In the genomic region with DNA sequence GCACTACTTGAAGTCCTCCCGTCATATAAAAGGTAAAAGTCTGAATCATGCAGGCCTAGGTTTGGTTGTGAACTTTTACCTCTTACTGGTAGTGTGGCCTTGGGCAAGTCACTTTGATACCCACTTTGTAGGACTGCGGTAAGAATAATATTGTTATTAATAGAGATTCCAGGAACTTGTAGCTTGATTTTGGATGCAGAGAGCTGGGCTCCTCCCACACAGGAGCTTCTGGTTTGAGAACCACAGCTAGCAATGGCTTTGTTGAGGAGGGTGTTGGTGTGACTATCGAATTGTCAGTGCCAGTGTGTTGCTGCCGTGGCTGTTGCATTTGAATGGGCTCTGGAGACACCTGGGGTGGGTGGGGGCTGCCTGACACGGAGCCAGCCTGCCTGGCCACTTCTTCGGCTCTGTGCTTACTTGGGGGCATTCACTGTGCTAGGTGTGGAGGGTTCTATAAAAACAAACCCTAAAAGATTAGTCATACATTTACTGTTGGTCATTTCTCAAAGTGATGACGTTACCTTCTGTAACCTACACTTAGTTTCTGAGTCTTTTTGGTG, we compare ENCODE assay signal across 4 cellular contexts.
TF ChIP-seq lines count a peak whose summit lies in the region.

No MANE protein-coding gene starts in this region.

TF ChIP-seq in SK-N-SH, 30 proteins besides CTCF, POLR2A, EP300 and RAD21:
- TF ChIP-seq, protein P1, sequence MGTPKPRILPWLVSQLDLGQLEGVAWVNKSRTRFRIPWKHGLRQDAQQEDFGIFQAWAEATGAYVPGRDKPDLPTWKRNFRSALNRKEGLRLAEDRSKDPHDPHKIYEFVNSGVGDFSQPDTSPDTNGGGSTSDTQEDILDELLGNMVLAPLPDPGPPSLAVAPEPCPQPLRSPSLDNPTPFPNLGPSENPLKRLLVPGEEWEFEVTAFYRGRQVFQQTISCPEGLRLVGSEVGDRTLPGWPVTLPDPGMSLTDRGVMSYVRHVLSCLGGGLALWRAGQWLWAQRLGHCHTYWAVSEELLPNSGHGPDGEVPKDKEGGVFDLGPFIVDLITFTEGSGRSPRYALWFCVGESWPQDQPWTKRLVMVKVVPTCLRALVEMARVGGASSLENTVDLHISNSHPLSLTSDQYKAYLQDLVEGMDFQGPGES (IDR thresholded peaks at IDR 0.05; ENCODE audit: low read depth, low read length): no peak
- TF ChIP-seq FOXM1 (IDR thresholded peaks at IDR 0.05; ENCODE audit: low read depth) (no peak), NFIC (IDR thresholded peaks at IDR 0.05; ENCODE audit: borderline replicate concordance) (no peak), TCF12 (IDR thresholded peaks at IDR 0.05) (no peak), POLR2AphosphoS5 (IDR thresholded peaks at IDR 0.05; ENCODE audit: low read depth, low read length) (no peak), GABPA (IDR thresholded peaks at IDR 0.05; ENCODE audit: low read depth) (no peak), JUND (IDR thresholded peaks at IDR 0.05) (no peak)

TF ChIP-seq in SK-N-SH treated with all-trans-retinoic acid at 6 μM for 48 hours, 23 proteins besides CTCF, POLR2A, EP300 and RAD21:
- TF ChIP-seq, protein P2, sequence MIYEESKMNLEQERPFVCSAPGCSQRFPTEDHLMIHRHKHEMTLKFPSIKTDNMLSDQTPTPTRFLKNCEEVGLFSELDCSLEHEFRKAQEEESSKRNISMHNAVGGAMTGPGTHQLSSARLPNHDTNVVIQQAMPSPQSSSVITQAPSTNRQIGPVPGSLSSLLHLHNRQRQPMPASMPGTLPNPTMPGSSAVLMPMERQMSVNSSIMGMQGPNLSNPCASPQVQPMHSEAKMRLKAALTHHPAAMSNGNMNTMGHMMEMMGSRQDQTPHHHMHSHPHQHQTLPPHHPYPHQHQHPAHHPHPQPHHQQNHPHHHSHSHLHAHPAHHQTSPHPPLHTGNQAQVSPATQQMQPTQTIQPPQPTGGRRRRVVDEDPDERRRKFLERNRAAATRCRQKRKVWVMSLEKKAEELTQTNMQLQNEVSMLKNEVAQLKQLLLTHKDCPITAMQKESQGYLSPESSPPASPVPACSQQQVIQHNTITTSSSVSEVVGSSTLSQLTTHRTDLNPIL (CRISPR knock-in tag; IDR thresholded peaks at IDR 0.05; ENCODE audit: low read depth): no peak
- TF ChIP-seq GLIS3 (CRISPR knock-in tag; IDR thresholded peaks at IDR 0.05): no peak
- no peak for TF ChIP-seq ZNF8 (CRISPR knock-in tag; IDR thresholded peaks at IDR 0.05)
- TF ChIP-seq PPARA (CRISPR knock-in tag; IDR thresholded peaks at IDR 0.05; ENCODE audit: borderline replicate concordance): no peak
- TF ChIP-seq ZFP30 (CRISPR knock-in tag; IDR thresholded peaks at IDR 0.05): no peak
- no peak for TF ChIP-seq RARB (CRISPR knock-in tag; IDR thresholded peaks at IDR 0.05)
- TF ChIP-seq OSR1 (CRISPR knock-in tag; IDR thresholded peaks at IDR 0.05): no peak

TF ChIP-seq in IMR-90, 13 proteins besides CTCF, POLR2A, EP300 and RAD21:
- no peak for TF ChIP-seq CHD1 (IDR thresholded peaks at IDR 0.05; ENCODE audit: low read depth, low read length)
- TF ChIP-seq, protein P3, sequence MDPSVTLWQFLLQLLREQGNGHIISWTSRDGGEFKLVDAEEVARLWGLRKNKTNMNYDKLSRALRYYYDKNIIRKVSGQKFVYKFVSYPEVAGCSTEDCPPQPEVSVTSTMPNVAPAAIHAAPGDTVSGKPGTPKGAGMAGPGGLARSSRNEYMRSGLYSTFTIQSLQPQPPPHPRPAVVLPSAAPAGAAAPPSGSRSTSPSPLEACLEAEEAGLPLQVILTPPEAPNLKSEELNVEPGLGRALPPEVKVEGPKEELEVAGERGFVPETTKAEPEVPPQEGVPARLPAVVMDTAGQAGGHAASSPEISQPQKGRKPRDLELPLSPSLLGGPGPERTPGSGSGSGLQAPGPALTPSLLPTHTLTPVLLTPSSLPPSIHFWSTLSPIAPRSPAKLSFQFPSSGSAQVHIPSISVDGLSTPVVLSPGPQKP (IDR thresholded peaks at IDR 0.05; ENCODE audit: borderline replicate concordance, low read depth, low read length): no peak

TF ChIP-seq in H1, 55 proteins besides CTCF, POLR2A, EP300 and RAD21:
- TF ChIP-seq SP1 (IDR thresholded peaks at IDR 0.05; ENCODE audit: low read depth, low read length) (0 out of 2 replicates have a peak, but pooled peaks have one; percentile 16), EGR1 (IDR thresholded peaks at IDR 0.05; ENCODE audit: borderline replicate concordance, low read depth, low read length) (0 out of 2 replicates have a peak, but pooled peaks have one; percentile 10), YY1 (IDR thresholded peaks at IDR 0.05; ENCODE audit: low read depth, low read length) (peak; percentile 6; the same call in 1 of the 2 replicates), POU5F1 (IDR thresholded peaks at IDR 0.05; ENCODE audit: low read depth, low read length) (0 out of 2 replicates have a peak, but pooled peaks have one; percentile 30), SIN3A (conservative IDR thresholded peaks at IDR 0.05 in 1 of 2, IDR thresholded peaks at IDR 0.05 in 1 of 2; ENCODE audit: low read depth in 1 of 2, low read length in 2 of 2) (no peak)
- TF ChIP-seq, protein P4, sequence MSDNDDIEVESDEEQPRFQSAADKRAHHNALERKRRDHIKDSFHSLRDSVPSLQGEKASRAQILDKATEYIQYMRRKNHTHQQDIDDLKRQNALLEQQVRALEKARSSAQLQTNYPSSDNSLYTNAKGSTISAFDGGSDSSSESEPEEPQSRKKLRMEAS (IDR thresholded peaks at IDR 0.05): 0 out of 2 replicates have a peak, but pooled peaks have one; percentile 33
